ENCODE assay signal across 10 cellular contexts in genomic region chr2:132009874-132010521, GRCh38.
A peak's percentile ranks its signal among the peaks of the same experiment; 100 is the strongest.
DNase-seq lines count a peak whose midpoint lies in the region; ATAC-seq and TF ChIP-seq lines count a peak whose summit lies in the region.
"Had no signal": no experiment of that assay in that cellular context is flagged by ENCODE, and none has a peak within 500 bp of the region (broad histone marks: within the 10 kb centered on the region; RNA-seq: fewer than 3 reads in every experiment).

No MANE protein-coding gene starts in this region.

- H3K4me2 ChIP-seq in PC-9, result no peak overlapping the region

- no peaks in the 10 kb centered on the region for H4K20me1 ChIP-seq in PC-9 (ENCODE audit: insufficient read depth)

- H3K27me3 ChIP-seq in Panc1 (ENCODE audit: control insufficient read depth, insufficient read depth, low read length) (no peaks in the 10 kb centered on the region; the same call in 1 of the 2 replicates), gastroesophageal sphincter (peaks cover 24% of the 10 kb centered on the region), prostate gland (replicated peaks; ENCODE audit: insufficient read depth) (no peaks in the 10 kb centered on the region), PC-9 (ENCODE audit: insufficient read depth, low read depth) (peaks cover 4% of the 10 kb centered on the region; the same call in 1 of the 2 replicates)

- TF ChIP-seq CTCF in Panc1 (IDR thresholded peaks at IDR 0.05) (no peak), gastroesophageal sphincter (IDR thresholded peaks at IDR 0.05) (no peak), prostate gland (IDR thresholded peaks at IDR 0.05) (no peak), PC-9 (conservative IDR thresholded peaks at IDR 0.05) (no peak)

- ATAC-seq in Panc1, result no peak
- no peak for ATAC-seq in gastroesophageal sphincter
- ATAC-seq in GM19455 (IDR thresholded peaks at IDR 0.05; ENCODE audit: unreplicated experiment), result no peak
- no peak for ATAC-seq in HG03139 (IDR thresholded peaks at IDR 0.05; ENCODE audit: unreplicated experiment)

- H3K4me3 ChIP-seq in Panc1 (ENCODE audit: low read depth in 2 of 2, low read length in 2 of 2) (peak overlapping the region; percentile 18 to 28; a peak in 3 of 4 replicates), gastroesophageal sphincter (peak overlapping the region; percentile 8 to 49), prostate gland (peak overlapping the region; percentile 9 to 20), PC-9 (no peak overlapping the region)

- CTCF ChIA-PET in Panc1 (lab: Charles Lee) (no interaction called here), PC-9 (lab: Charles Lee) (no interaction called here)

- H3K27ac ChIP-seq in Panc1 (ENCODE audit: low read length), result no peak overlapping the region
- no peak overlapping the region for H3K27ac ChIP-seq in gastroesophageal sphincter
- H3K27ac ChIP-seq in prostate gland, result no peak overlapping the region
- H3K27ac ChIP-seq in PC-9, result no peak overlapping the region

- in situ Hi-C loops in Panc1 (cut with HindIII; ENCODE audit: low pct_unique_long_range_greater_than_20kb, low sequenced_read_pairs), result no loop called here

- TF ChIP-seq EP300 in gastroesophageal sphincter (IDR thresholded peaks at IDR 0.05), result no peak

- no peak for TF ChIP-seq POLR2A in gastroesophageal sphincter (IDR thresholded peaks at IDR 0.05)
- TF ChIP-seq POLR2A in prostate gland (IDR thresholded peaks at IDR 0.05), result no peak

- 2 to 4% methylated on average over 18 to 54 of the region's 56 CpGs for WGBS in gastroesophageal sphincter (ENCODE audit: low coverage in 1 of 2), 2 donors
- WGBS in prostate gland, result 3% methylated on average over 56 of the region's 56 CpGs

- intact Hi-C loops in Panc1 (cut with micrococcal nuclease; ENCODE audit: unreplicated experiment), result no loop called here
- intact Hi-C loops in prostate gland (cut with DNase I), result no loop called here
- intact Hi-C loops in PC-9 (cut with micrococcal nuclease; ENCODE audit: unreplicated experiment), result no loop called here

- POLR2A ChIA-PET in Panc1 (lab: Charles Lee) (no interaction called here), PC-9 (lab: Charles Lee; ENCODE audit: unreplicated experiment) (no interaction called here)

- H3K9me3 ChIP-seq in Panc1 (ENCODE audit: control insufficient read depth, insufficient read depth, low read depth, low read length) (no peaks in the 10 kb centered on the region), gastroesophageal sphincter (peaks cover 0 to 5% (median 0%) of the 10 kb centered on the region in 3 donors), prostate gland (no peaks in the 10 kb centered on the region), PC-9 (ENCODE audit: insufficient read depth, low read depth) (no peaks in the 10 kb centered on the region)

- no peaks in the 10 kb centered on the region for H3K79me2 ChIP-seq in PC-9 (ENCODE audit: low read depth)

- H3K36me3 ChIP-seq in Panc1 (ENCODE audit: control insufficient read depth, insufficient read depth, low read length), result no peaks in the 10 kb centered on the region
- no peaks in the 10 kb centered on the region for H3K36me3 ChIP-seq in gastroesophageal sphincter
- H3K36me3 ChIP-seq in prostate gland, result no peaks in the 10 kb centered on the region
- H3K36me3 ChIP-seq in PC-9 (ENCODE audit: low read depth), result no peaks in the 10 kb centered on the region

- no peak overlapping the region for H2AFZ ChIP-seq in PC-9

- H3K4me1 ChIP-seq in Panc1 (ENCODE audit: control insufficient read depth, insufficient read depth, low read length) (no peaks in the 10 kb centered on the region), gastroesophageal sphincter (peaks cover 0 to 8% (median 5%) of the 10 kb centered on the region in 3 donors), prostate gland (replicated peaks) (no peaks in the 10 kb centered on the region), PC-9 (replicated peaks; ENCODE audit: insufficient read depth) (no peaks in the 10 kb centered on the region)

- no TSS peak for BruUV-seq in Panc1 (replicated peaks; lab: Mats Ljungman, UMichigan)
- BruUV-seq in PC-9 (replicated peaks; lab: Mats Ljungman, UMichigan), result no TSS peak

- H3K9me2 ChIP-seq in PC-9 (ENCODE audit: insufficient read depth), result no peaks in the 10 kb centered on the region

- no peaks in the 10 kb centered on the region for H3F3A ChIP-seq in PC-9 (ENCODE audit: insufficient read depth, low read depth)

- peak; percentile 2 for DNase-seq in GM03348 (ENCODE audit: low spot score)
- no peak for DNase-seq in Panc1 (ENCODE audit: low read depth, low spot score)
- no peak for DNase-seq in prostate gland (ENCODE audit: low spot score)
- DNase-seq in effector CD8-positive, alpha-beta T cell (lab: John Stamatoyannopoulos, UW), result no peak
- DNase-seq in PC-9, result no peak
- DNase-seq: activated CD4-positive, alpha-beta T cell treated with anti-CD3 and anti-CD28 coated beads, Interleukin-2, amount 10 ng/mL, durations not matched to agents 24 days and 14 days; NCI-H446 treated with DMSO at 0.1 percent for 48 hours had no signal
